21 cellular contexts compared by ENCODE assay signal in the genomic region with DNA sequence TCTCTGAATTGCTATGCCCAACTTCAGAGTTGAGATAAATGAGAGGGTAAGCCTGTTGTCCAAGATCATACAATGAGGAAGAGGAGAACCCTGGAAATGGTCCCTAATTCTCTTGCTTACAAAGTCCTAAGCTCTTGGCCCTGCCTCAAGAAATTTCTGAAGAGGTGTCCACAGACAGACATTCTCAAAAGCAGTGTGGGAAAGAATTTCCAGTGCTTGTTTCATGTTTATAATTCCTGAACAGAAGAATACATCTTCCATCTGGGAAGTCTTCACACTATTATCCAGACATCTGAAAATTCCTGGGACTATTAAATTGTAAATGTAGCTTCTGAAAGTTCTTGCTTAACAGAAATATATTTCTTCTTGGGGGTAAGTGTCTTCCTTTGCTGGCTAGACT.
DNase-seq lines count a peak whose midpoint lies in the region; ATAC-seq and TF ChIP-seq lines count a peak whose summit lies in the region.
"Had no signal": no experiment of that assay in that cellular context is flagged by ENCODE, and none has a peak within 500 bp of the region (broad histone marks: within the 10 kb centered on the region; RNA-seq: fewer than 3 reads in every experiment).

No MANE protein-coding gene starts in this region.

- H2AK9ac ChIP-seq in IMR-90 (replicated peaks; ENCODE audit: low read depth, low read length, poor library complexity), result no peak overlapping the region

- no peak overlapping the region; the same call in 1 of the 2 replicates for H3K4me2 ChIP-seq in IMR-90 (ENCODE audit: low read depth, low read length)
- H3K4me2 ChIP-seq in mesenchymal stem cell (ENCODE audit: low read length, poor library complexity, severe bottlenecking), result no peak overlapping the region
- H3K4me2 ChIP-seq: A549, BLaER1 had no signal

- no peak overlapping the region for H2BK20ac ChIP-seq in IMR-90 (ENCODE audit: low read depth, low read length)

- H2BK5ac ChIP-seq in IMR-90 (ENCODE audit: low read depth, low read length, poor library complexity, severe bottlenecking) (no peak overlapping the region), mesenchymal stem cell (ENCODE audit: low read depth, low read length, poor library complexity, severe bottlenecking) (no peak overlapping the region)

- TF ChIP-seq CTCF in AG10803 (conservative IDR thresholded peaks at IDR 0.05; ENCODE audit: low read length) (no peak), IMR-90 (conservative IDR thresholded peaks at IDR 0.05; ENCODE audit: low read depth, low read length) (no peak), psoas muscle (IDR thresholded peaks at IDR 0.05) (no peak)

- H2BK120ac ChIP-seq in IMR-90 (ENCODE audit: low read depth, low read length), result 0 out of 2 replicates have a peak overlapping the region, but pooled peaks have one; percentile 3
- no peak overlapping the region for H2BK120ac ChIP-seq in mesenchymal stem cell (ENCODE audit: low read depth, low read length)

- no peak for TF ChIP-seq RAD21 in IMR-90 (IDR thresholded peaks at IDR 0.05; ENCODE audit: low read length)

- no peak for TF ChIP-seq POLR2A in IMR-90 (IDR thresholded peaks at IDR 0.05; ENCODE audit: low read depth, low read length)

- H3K9ac ChIP-seq in IMR-90 (ENCODE audit: low read depth, low read length) (no peak overlapping the region), mesenchymal stem cell (ENCODE audit: low read length) (no peak overlapping the region)
- H3K9ac ChIP-seq: BLaER1 had no signal

- H4K91ac ChIP-seq in IMR-90 (ENCODE audit: insufficient read depth, low read depth, low read length) (peak overlapping the region; percentile 8; the same call in 1 of the 2 replicates), mesenchymal stem cell (ENCODE audit: low read length) (no peak overlapping the region)

- H3K23ac ChIP-seq in IMR-90 (ENCODE audit: low read depth, low read length) (no peak overlapping the region), mesenchymal stem cell (ENCODE audit: low read length in 2 of 2) (no peak overlapping the region)

- H3K27ac ChIP-seq in IMR-90 (ENCODE audit: insufficient read depth, low read length) (no peak overlapping the region), mesenchymal stem cell (ENCODE audit: low read length, poor library complexity, severe bottlenecking) (no peak overlapping the region), psoas muscle (no peak overlapping the region)
- H3K27ac ChIP-seq: 22Rv1, A549, BLaER1 had no signal

- H2BK12ac ChIP-seq in mesenchymal stem cell (ENCODE audit: low read length in 2 of 2), result no peak overlapping the region

- CTCF ChIA-PET in IMR-90 (lab: Yijun Ruan, JAX), result no interaction called here

- no peaks in the 10 kb centered on the region for H4K20me1 ChIP-seq in IMR-90 (ENCODE audit: insufficient read depth, low read length)
- H4K20me1 ChIP-seq: BLaER1 had no signal

- H2AK5ac ChIP-seq in IMR-90 (ENCODE audit: low read depth, low read length) (no peak overlapping the region), mesenchymal stem cell (ENCODE audit: low read length, severe bottlenecking) (no peak overlapping the region)

- H3K79me1 ChIP-seq in IMR-90 (ENCODE audit: low read depth in 1 of 2, low read length in 2 of 2) (no peaks in the 10 kb centered on the region), mesenchymal stem cell (replicated peaks; ENCODE audit: low read length, poor library complexity, severe bottlenecking) (no peaks in the 10 kb centered on the region)

- in situ Hi-C loops in IMR-90 (cut with MboI; ENCODE audit: low sequenced_read_pairs), result no loop called here

- H2BK15ac ChIP-seq in IMR-90 (ENCODE audit: low read depth, low read length) (peak overlapping the region; percentile 83; the same call in 2 of the 3 replicates), mesenchymal stem cell (ENCODE audit: low read depth, poor library complexity, severe bottlenecking) (no peak overlapping the region)

- no peak overlapping the region for H3K56ac ChIP-seq in IMR-90 (ENCODE audit: extremely low read depth, insufficient read depth, low read length)

- DNase-seq in AG10803 (ENCODE audit: low read depth), result peak; percentile 70
- DNase-seq in IMR-90, result peak; percentile 32
- peak; percentile 19 for DNase-seq in mesenchymal stem cell
- DNase-seq in psoas muscle, result no peak
- DNase-seq: BE2C; C1 segment of cervical spinal cord; CD4-positive, alpha-beta memory T cell; CD4-positive, CD25-positive, alpha-beta regulatory T cell; CD8-positive, alpha-beta memory T cell; COR-L47; DMS 273 treated with DMSO at 0.1 percent for 48 hours; DMS153; DMS53; DMS79; DND-41; GF-D8 had no signal

- H3K4me1 ChIP-seq in IMR-90 (ENCODE audit: control insufficient read depth, insufficient read depth, low read length) (peaks cover 7% of the 10 kb centered on the region), mesenchymal stem cell (ENCODE audit: control insufficient read depth, insufficient read depth, low read depth, low read length) (peaks cover 2% of the 10 kb centered on the region), psoas muscle (no peaks in the 10 kb centered on the region)
- H3K4me1 ChIP-seq: A549, BE2C, BLaER1 had no signal

- peak overlapping the region; percentile 44; the same call in 1 of the 2 replicates for H3K14ac ChIP-seq in IMR-90 (replicated peaks; ENCODE audit: low read depth, low read length)
- no peak overlapping the region for H3K14ac ChIP-seq in mesenchymal stem cell (ENCODE audit: low read length in 2 of 2)

- POLR2A ChIA-PET in IMR-90 (lab: Charles Lee; ENCODE audit: unreplicated experiment), result no interaction called here

- H3K18ac ChIP-seq in IMR-90 (ENCODE audit: low read depth, low read length), result peak overlapping the region; percentile 72; the same call in 1 of the 2 replicates
- H3K18ac ChIP-seq in mesenchymal stem cell (ENCODE audit: low read depth in 1 of 2, low read length in 2 of 2), result no peak overlapping the region

- H3K27me3 ChIP-seq in IMR-90 (ENCODE audit: control insufficient read depth, insufficient read depth, low read length) (no peaks in the 10 kb centered on the region), mesenchymal stem cell (ENCODE audit: control insufficient read depth in 1 of 2, insufficient read depth in 1 of 2, low read length in 2 of 2) (no peaks in the 10 kb centered on the region), psoas muscle (ENCODE audit: insufficient read depth in 3 of 3, low read length in 2 of 3) (no peaks in the 10 kb centered on the region)
- H3K27me3 ChIP-seq: BE2C, BLaER1 had no signal

- peaks cover 3% of the 10 kb centered on the region; the same call in 1 of the 2 replicates for H3K9me1 ChIP-seq in IMR-90 (ENCODE audit: insufficient read depth, low read length)

- ATAC-seq in IMR-90 (ENCODE audit: low read depth), result no peak
- no peak for ATAC-seq in HG03159 (IDR thresholded peaks at IDR 0.05; ENCODE audit: unreplicated experiment)
- ATAC-seq in psoas muscle, result no peak
- ATAC-seq: A549, GM12878 had no signal

- H4K8ac ChIP-seq in IMR-90 (ENCODE audit: low read depth in 2 of 2, low read length in 2 of 2) (no peak overlapping the region; a peak in 1 of 4 replicates), mesenchymal stem cell (ENCODE audit: low read length) (no peak overlapping the region)

- no peaks in the 10 kb centered on the region for H3K9me3 ChIP-seq in IMR-90 (ENCODE audit: control insufficient read depth, insufficient read depth, low read length)
- no peaks in the 10 kb centered on the region for H3K9me3 ChIP-seq in mesenchymal stem cell (ENCODE audit: control insufficient read depth, low read length)
- no peaks in the 10 kb centered on the region for H3K9me3 ChIP-seq in psoas muscle
- H3K9me3 ChIP-seq: A549, BE2C, BLaER1 had no signal

- H3K4ac ChIP-seq in IMR-90 (ENCODE audit: low read depth, low read length) (peak overlapping the region; percentile 14; the same call in 1 of the 2 replicates), mesenchymal stem cell (ENCODE audit: low read depth in 1 of 2, low read length in 2 of 2) (peak overlapping the region in 1 of 2 experiments; percentile 79)

- H3K4me3 ChIP-seq in AG10803 (ENCODE audit: low read length) (no peak overlapping the region), IMR-90 (ENCODE audit: insufficient read depth, low read depth, low read length) (no peak overlapping the region), mesenchymal stem cell (ENCODE audit: insufficient read depth in 1 of 2, low read depth in 1 of 2, low read length in 2 of 2) (no peak overlapping the region), psoas muscle (no peak overlapping the region)
- H3K4me3 ChIP-seq: A549, BLaER1, GM12878 had no signal

- H3K36me3 ChIP-seq in IMR-90 (ENCODE audit: control insufficient read depth, insufficient read depth, low read length) (no peaks in the 10 kb centered on the region), mesenchymal stem cell (ENCODE audit: control insufficient read depth in 1 of 2, insufficient read depth in 2 of 2, low read depth in 1 of 2, low read length in 2 of 2) (no peaks in the 10 kb centered on the region), psoas muscle (ENCODE audit: insufficient read depth in 1 of 2, low read depth in 1 of 2) (no peaks in the 10 kb centered on the region)
- H3K36me3 ChIP-seq: BE2C, BLaER1 had no signal

- intact Hi-C loops in IMR-90 (cut with micrococcal nuclease) (no loop called here), psoas muscle (cut with DNase I) (loop anchor here in 1 of 2 donors (5.0 kb wide), 1 partner anchor 222 kb away; no protein-coding TSS in a partner anchor)

- BruUV-seq in IMR-90 (replicated peaks; lab: Mats Ljungman, UMichigan), result no TSS peak

- peak overlapping the region; percentile 63; the same call in 1 of the 2 replicates for H4K5ac ChIP-seq in IMR-90 (ENCODE audit: low read depth, low read length)

- dilution Hi-C loops in IMR-90 (cut with HindIII; ENCODE audit: low sequenced_read_pairs, unreplicated experiment), result no loop called here

- H2AFZ ChIP-seq in IMR-90 (replicated peaks; ENCODE audit: low read length, poor library complexity), result no peak overlapping the region
- no peak overlapping the region for H2AFZ ChIP-seq in mesenchymal stem cell (ENCODE audit: low read depth, low read length)

TF ChIP-seq in IMR-90, 13 proteins besides CTCF, POLR2A, EP300 and RAD21 (continues in another document):
- TF ChIP-seq RFX5 (IDR thresholded peaks at IDR 0.05; ENCODE audit: low read depth, low read length), result no peak
- TF ChIP-seq RCOR1 (IDR thresholded peaks at IDR 0.05; ENCODE audit: insufficient replicate concordance, low read length), result no peak
- TF ChIP-seq SMC3 (IDR thresholded peaks at IDR 0.05; ENCODE audit: low read depth, low read length), result no peak
- TF ChIP-seq FOS (IDR thresholded peaks at IDR 0.05; ENCODE audit: low read depth, low read length), result no peak
- no peak for TF ChIP-seq MXI1 (IDR thresholded peaks at IDR 0.05; ENCODE audit: borderline replicate concordance, low read depth, low read length)
- no peak for TF ChIP-seq MAFK (IDR thresholded peaks at IDR 0.05; ENCODE audit: low read depth, low read length)
- TF ChIP-seq NFE2L2 (IDR thresholded peaks at IDR 0.05; ENCODE audit: low read depth, low read length), result no peak
- TF ChIP-seq BHLHE40 (IDR thresholded peaks at IDR 0.05; ENCODE audit: low read depth, low read length), result no peak
- no peak for TF ChIP-seq MAZ (IDR thresholded peaks at IDR 0.05; ENCODE audit: borderline replicate concordance, low read depth, low read length)

Comparison
In these comparisons a context has a peak if more than half of its experiments do, and no peak if none do; other contexts are left out.
1. DNase-seq: peak in AG10803 (single experiment), IMR-90 (single experiment) and mesenchymal stem cell (single experiment); none in psoas muscle (0 of 2).